In genomic region chr5:66807743-66808142, GRCh38 we compare ENCODE assay signal across 9 cellular contexts.
DNase-seq lines count a peak whose midpoint lies in the region; ATAC-seq and TF ChIP-seq lines count a peak whose summit lies in the region.
"Had no signal": no experiment of that assay in that cellular context is flagged by ENCODE, and none has a peak within 500 bp of the region (broad histone marks: within the 10 kb centered on the region; RNA-seq: fewer than 3 reads in every experiment).

No MANE protein-coding gene starts in this region.

- DNase-seq in AG04450 (ENCODE audit: low read depth, low spot score) (peak; percentile 16), LHCN-M2 (ENCODE audit: low read depth) (peak; percentile 80), brain microvascular endothelial cell (peak; percentile 57), left lung (no peak), SHP77 treated with DMSO at 0.1 percent for 48 hours (lab: John Stamatoyannopoulos, UW) (no peak), AML-193 (lab: John Stamatoyannopoulos, UW) (no peak), SHP77 (lab: John Stamatoyannopoulos, UW) (no peak)
- no peak for DNase-seq in effector memory CD8-positive, alpha-beta T cell

- intact Hi-C loops in left lung (cut with DNase I): no loop called here

- H3K4me1 Mint-ChIP-seq in effector memory CD8-positive, alpha-beta T cell (ENCODE audit: low read depth in 2 of 2): no peaks in the 10 kb centered on the region

- in situ Hi-C loops in brain microvascular endothelial cell (cut with HindIII; ENCODE audit: low pct_ligation_motif_present, low sequenced_read_pairs): no loop called here

- POLR2A ChIA-PET in AG04450 (lab: Yijun Ruan, JAX): no interaction called here

- H3K27ac ChIP-seq in AG04450 (ENCODE audit: low read depth, low read length) (no peak overlapping the region), brain microvascular endothelial cell (no peak overlapping the region), left lung (no peak overlapping the region)

- no peaks in the 10 kb centered on the region for H3K9me3 Mint-ChIP-seq in effector memory CD8-positive, alpha-beta T cell
- H3K9me3 Mint-ChIP-seq: T-helper 1 cell treated with Interleukin-12 subunit alpha and Interleukin-12 subunit beta and Interleukin-4 antibody, amounts not matched to agents 30 μg/mL and 1 μg/mL, for 36 hours had no signal

- H3K36me3 Mint-ChIP-seq in effector memory CD8-positive, alpha-beta T cell (ENCODE audit: insufficient read depth): no peaks in the 10 kb centered on the region

- H3K4me1 ChIP-seq in left lung: no peaks in the 10 kb centered on the region

- CTCF ChIA-PET in AG04450 (lab: Charles Lee): interaction anchor here (0.5 to 3.5 kb wide), 7 partner anchors 12 to 538 kb away, joined by 3 to 29 read pairs (median 6); no protein-coding TSS in a partner anchor

- H3K4me3 ChIP-seq in AG04450 (ENCODE audit: low read depth, low read length): no peak overlapping the region
- no peak overlapping the region for H3K4me3 ChIP-seq in brain microvascular endothelial cell (ENCODE audit: low read depth, low read length)
- no peak overlapping the region for H3K4me3 ChIP-seq in left lung

- H3K4me3 Mint-ChIP-seq in effector memory CD8-positive, alpha-beta T cell: no peak overlapping the region
- H3K4me3 Mint-ChIP-seq: T-helper 1 cell treated with Interleukin-12 subunit alpha and Interleukin-12 subunit beta and Interleukin-4 antibody, amounts not matched to agents 30 μg/mL and 1 μg/mL, for 36 hours had no signal

- TF ChIP-seq CTCF in AG04450 (IDR thresholded peaks at IDR 0.05; ENCODE audit: low read depth, low read length) (peak; percentile 62), brain microvascular endothelial cell (IDR thresholded peaks at IDR 0.05; ENCODE audit: low read depth, low read length, missing control alignments) (peak; percentile 74), left lung (IDR thresholded peaks at IDR 0.05) (peak in 1 of 2 donors; percentile 23)

- no peaks in the 10 kb centered on the region for H3K9me3 ChIP-seq in AG04450 (ENCODE audit: control insufficient read depth, insufficient read depth, low read length)
- no peaks in the 10 kb centered on the region for H3K9me3 ChIP-seq in left lung

- ATAC-seq in left lung: peak; percentile 80
- no peak for ATAC-seq in effector memory CD8-positive, alpha-beta T cell (replicated peaks)

- H3K36me3 ChIP-seq in brain microvascular endothelial cell (replicated peaks) (no peaks in the 10 kb centered on the region), left lung (no peaks in the 10 kb centered on the region)

- peaks cover 61 to 72% of the 10 kb centered on the region in 2 donors for H3K27me3 Mint-ChIP-seq in effector memory CD8-positive, alpha-beta T cell

- no peak overlapping the region for H3K27ac Mint-ChIP-seq in effector memory CD8-positive, alpha-beta T cell
- H3K27ac Mint-ChIP-seq: T-helper 1 cell treated with Interleukin-12 subunit alpha and Interleukin-12 subunit beta and Interleukin-4 antibody, amounts not matched to agents 30 μg/mL and 1 μg/mL, for 36 hours had no signal

- H3K27me3 ChIP-seq in AG04450 (ENCODE audit: control insufficient read depth, insufficient read depth, low read length) (peaks cover 12% of the 10 kb centered on the region), brain microvascular endothelial cell (replicated peaks) (peaks cover 4% of the 10 kb centered on the region), left lung (no peaks in the 10 kb centered on the region)

Comparison
In these comparisons a context has a peak if more than half of its experiments do, and no peak if none do; other contexts are left out.
1. DNase-seq: peak in AG04450 (single experiment), LHCN-M2 (single experiment) and brain microvascular endothelial cell (single experiment); none in left lung (0 of 2), SHP77 treated with DMSO at 0.1 percent for 48 hours (single experiment), AML-193 (0 of 2), SHP77 (0 of 2) and effector memory CD8-positive, alpha-beta T cell (0 of 3).